16 cellular contexts compared by ENCODE assay signal in the genomic region with DNA sequence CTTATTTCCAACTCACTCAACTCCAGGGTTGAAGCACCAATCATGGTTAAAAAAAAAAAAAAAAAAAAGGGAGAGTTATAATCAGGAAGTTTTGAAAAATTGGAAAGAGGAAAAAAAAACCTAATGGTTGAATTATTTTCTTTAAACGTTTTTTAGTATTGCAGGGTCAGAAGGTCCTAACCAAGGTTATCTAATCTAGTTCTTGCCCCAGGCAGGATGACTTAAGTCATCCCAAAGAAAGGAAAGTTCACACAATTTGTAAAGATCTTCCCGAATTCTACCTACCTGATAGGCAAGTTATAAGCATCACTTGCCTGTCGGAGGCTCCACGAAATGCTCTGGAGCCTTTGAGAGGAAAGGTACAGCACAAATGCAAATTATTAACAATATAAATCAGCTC.
DNase-seq lines count a peak whose midpoint lies in the region; ATAC-seq lines count a peak whose summit lies in the region.
"Had no signal": no experiment of that assay in that cellular context is flagged by ENCODE, and none has a peak within 500 bp of the region (broad histone marks: within the 10 kb centered on the region; RNA-seq: fewer than 3 reads in every experiment).

No MANE protein-coding gene starts in this region.

- DNase-seq in activated naive CD8-positive, alpha-beta T cell treated with anti-CD3 and anti-CD28 coated beads for 36 hours, result no peak
- DNase-seq in M059J (ENCODE audit: low read depth) (peak; percentile 63), epithelial cell of prostate (ENCODE audit: low read depth, low spot score) (no peak), SHP77 (lab: John Stamatoyannopoulos, UW) (no peak), activated gamma-delta T cell (lab: John Stamatoyannopoulos, UW) (no peak)
- DNase-seq: Caco-2; CD4-positive, alpha-beta T cell; GF-D8; KG1; NCI-H1417 treated with DMSO at 0.1 percent for 48 hours; NCI-H187 treated with DMSO at 0.1 percent for 48 hours; NCI-H526 had no signal

- H3K36me3 Mint-ChIP-seq in activated naive CD8-positive, alpha-beta T cell, result peaks cover 11% of the 10 kb centered on the region
- H3K36me3 Mint-ChIP-seq in activated naive CD8-positive, alpha-beta T cell treated with anti-CD3 and anti-CD28 coated beads for 36 hours, result peaks cover 29% of the 10 kb centered on the region

- H3K27me3 Mint-ChIP-seq in activated naive CD8-positive, alpha-beta T cell, result no peaks in the 10 kb centered on the region
- no peaks in the 10 kb centered on the region for H3K27me3 Mint-ChIP-seq in activated naive CD8-positive, alpha-beta T cell treated with anti-CD3 and anti-CD28 coated beads for 36 hours
- H3K27me3 Mint-ChIP-seq: CD4-positive, alpha-beta T cell had no signal

- no peak for ATAC-seq in HG02763 (IDR thresholded peaks at IDR 0.05; ENCODE audit: unreplicated experiment)
- ATAC-seq: HepG2 had no signal

- no peaks in the 10 kb centered on the region for H3K9me3 Mint-ChIP-seq in activated naive CD8-positive, alpha-beta T cell (ENCODE audit: low read depth)
- H3K9me3 Mint-ChIP-seq in activated naive CD8-positive, alpha-beta T cell treated with anti-CD3 and anti-CD28 coated beads for 36 hours, result peaks cover 1% of the 10 kb centered on the region
- H3K9me3 Mint-ChIP-seq: CD4-positive, alpha-beta T cell had no signal

- peak overlapping the region; percentile 17 for H3K27ac Mint-ChIP-seq in activated naive CD8-positive, alpha-beta T cell
- no peak overlapping the region for H3K27ac Mint-ChIP-seq in activated naive CD8-positive, alpha-beta T cell treated with anti-CD3 and anti-CD28 coated beads for 36 hours
- H3K27ac Mint-ChIP-seq: CD4-positive, alpha-beta T cell had no signal

- peaks cover 1% of the 10 kb centered on the region for H3K4me1 Mint-ChIP-seq in activated naive CD8-positive, alpha-beta T cell (ENCODE audit: low read depth)
- peaks cover 4% of the 10 kb centered on the region for H3K4me1 Mint-ChIP-seq in activated naive CD8-positive, alpha-beta T cell treated with anti-CD3 and anti-CD28 coated beads for 36 hours

- no peak overlapping the region for H3K4me3 Mint-ChIP-seq in activated naive CD8-positive, alpha-beta T cell
- H3K4me3 Mint-ChIP-seq in activated naive CD8-positive, alpha-beta T cell treated with anti-CD3 and anti-CD28 coated beads for 36 hours, result no peak overlapping the region
- H3K4me3 Mint-ChIP-seq: CD4-positive, alpha-beta T cell had no signal

- peak overlapping the region; percentile 25 for H3K27ac ChIP-seq in epithelial cell of prostate
- H3K27ac ChIP-seq: PC-9 had no signal
